Comparison of ENCODE assay signal across 40 cellular contexts in genomic region chr12:17239874-17240273, GRCh38.
"Had no signal": no experiment of that assay in that cellular context is flagged by ENCODE, and none has a peak within 500 bp of the region (broad histone marks: within the 10 kb centered on the region; RNA-seq: fewer than 3 reads in every experiment).

No MANE protein-coding gene starts in this region.

- ATAC-seq: activated naive CD4-positive, alpha-beta T cell treated with anti-CD3 and anti-CD28 coated beads, Interleukin-2, amount 50 U/mL, for 72 hours; activated naive CD8-positive, alpha-beta T cell treated with anti-CD3 and anti-CD28 coated beads, Interleukin-2, amount 50 U/mL, for 24 hours; activated T-cell treated with anti-CD3 and anti-CD28 coated beads, Interleukin-2, amount 50 U/mL, for 4 hours; activated T-cell treated with anti-CD3 and anti-CD28 coated beads, Interleukin-2, amount 50 U/mL, for 72 hours; activated T-helper 17 cell treated with anti-CD3 and anti-CD28 coated beads, Interleukin-2, amount 50 U/mL, for 72 hours; body of pancreas had no signal

- H3K27me3 Mint-ChIP-seq: activated naive CD4-positive, alpha-beta T cell treated with anti-CD3 and anti-CD28 coated beads, Interleukin-2, amount 10 ng/mL, durations not matched to agents 7 days and 5 days; activated naive CD4-positive, alpha-beta T cell treated with anti-CD3 and anti-CD28 coated beads, Interleukin-2, amount 50 U/mL, for 24 hours; activated naive CD8-positive, alpha-beta T cell; activated naive CD8-positive, alpha-beta T cell treated with anti-CD3 and anti-CD28 coated beads for 36 hours; activated naive CD8-positive, alpha-beta T cell treated with anti-CD3 and anti-CD28 coated beads, Interleukin-2, amount 10 ng/mL, durations not matched to agents 7 days and 5 days; activated naive CD8-positive, alpha-beta T cell treated with anti-CD3 and anti-CD28 coated beads, Interleukin-2, amount 50 U/mL, for 24 hours; activated T-cell treated with anti-CD3 and anti-CD28 coated beads, Interleukin-2, amount 50 U/mL, for 24 hours; activated T-helper 17 cell treated with anti-CD3 and anti-CD28 coated beads, Interleukin-2, amount 50 U/mL, for 72 hours; central memory CD8-positive, alpha-beta T cell had no signal

- H3K27me3 ChIP-seq: adrenal gland, ascending aorta, body of pancreas, brain microvascular endothelial cell, breast epithelium, cardiac muscle cell had no signal

- H3K9me3 ChIP-seq: adrenal gland had no signal

- H3K4me3 Mint-ChIP-seq: activated naive CD4-positive, alpha-beta T cell treated with anti-CD3 and anti-CD28 coated beads for 36 hours; activated naive CD4-positive, alpha-beta T cell treated with anti-CD3 and anti-CD28 coated beads, Interleukin-2, amount 10 ng/mL, durations not matched to agents 7 days and 5 days; activated naive CD4-positive, alpha-beta T cell treated with anti-CD3 and anti-CD28 coated beads, Interleukin-2, amount 50 U/mL, for 24 hours; activated naive CD8-positive, alpha-beta T cell; activated naive CD8-positive, alpha-beta T cell treated with anti-CD3 and anti-CD28 coated beads for 36 hours; activated naive CD8-positive, alpha-beta T cell treated with anti-CD3 and anti-CD28 coated beads, Interleukin-2, amount 10 ng/mL, durations not matched to agents 7 days and 5 days; activated naive CD8-positive, alpha-beta T cell treated with anti-CD3 and anti-CD28 coated beads, Interleukin-2, amount 50 U/mL, for 24 hours; activated T-cell treated with anti-CD3 and anti-CD28 coated beads, Interleukin-2, amount 50 U/mL, for 24 hours; activated T-cell treated with anti-CD3 and anti-CD28 coated beads, Interleukin-2, amount 50 U/mL, for 4 hours; activated T-cell treated with anti-CD3 and anti-CD28 coated beads, Interleukin-2, amount 50 U/mL, for 72 hours; activated T-helper 1 cell treated with anti-CD3 and anti-CD28 coated beads, Interleukin-12 subunit alpha, Interleukin-12 subunit beta, Interleukin-2, Interleukin-4 antibody, amounts not matched to agents 30 ng/mL and 10 ng/mL and 1 ng/mL, durations not matched to agents 14 hours and 24 hours and 36 hours; activated T-helper 17 cell treated with anti-CD3 and anti-CD28 coated beads, Interleukin-2, amount 50 U/mL, for 72 hours; brain; central memory CD8-positive, alpha-beta T cell had no signal

- H3K36me3 Mint-ChIP-seq: activated naive CD4-positive, alpha-beta T cell treated with anti-CD3 and anti-CD28 coated beads, Interleukin-2, amount 10 ng/mL, durations not matched to agents 7 days and 5 days; activated naive CD4-positive, alpha-beta T cell treated with anti-CD3 and anti-CD28 coated beads, Interleukin-2, amount 50 U/mL, for 24 hours; activated naive CD4-positive, alpha-beta T cell treated with anti-CD3 and anti-CD28 coated beads, Interleukin-2, amount 50 U/mL, for 72 hours; activated naive CD8-positive, alpha-beta T cell; activated naive CD8-positive, alpha-beta T cell treated with anti-CD3 and anti-CD28 coated beads for 36 hours; activated naive CD8-positive, alpha-beta T cell treated with anti-CD3 and anti-CD28 coated beads, Interleukin-2, amount 10 ng/mL, durations not matched to agents 7 days and 5 days; brain had no signal

- FAIRE-seq: astrocyte, bronchial epithelial cell had no signal

- H3K27ac ChIP-seq: adrenal gland, ascending aorta, body of pancreas, brain microvascular endothelial cell, breast epithelium, cardiac muscle cell had no signal

- H3K4me1 Mint-ChIP-seq: activated naive CD4-positive, alpha-beta T cell treated with anti-CD3 and anti-CD28 coated beads, Interleukin-2, amount 10 ng/mL, durations not matched to agents 7 days and 5 days; activated naive CD4-positive, alpha-beta T cell treated with anti-CD3 and anti-CD28 coated beads, Interleukin-2, amount 50 U/mL, for 24 hours; activated naive CD8-positive, alpha-beta T cell treated with anti-CD3 and anti-CD28 coated beads for 36 hours; activated naive CD8-positive, alpha-beta T cell treated with anti-CD3 and anti-CD28 coated beads, Interleukin-2, amount 10 ng/mL, durations not matched to agents 7 days and 5 days; activated naive CD8-positive, alpha-beta T cell treated with anti-CD3 and anti-CD28 coated beads, Interleukin-2, amount 50 U/mL, for 24 hours; activated T-helper 17 cell treated with anti-CD3 and anti-CD28 coated beads, Interleukin-2, amount 50 U/mL, for 72 hours; brain; central memory CD8-positive, alpha-beta T cell had no signal

- H3K4me1 ChIP-seq: adrenal gland, ascending aorta, body of pancreas, breast epithelium had no signal

- DNase-seq: activated effector memory CD4-positive, alpha-beta T cell treated with anti-CD3 and anti-CD28 coated beads, Interleukin-2, amount 50 U/mL, for 16 hours; activated effector memory CD4-positive, alpha-beta T cell treated with Interleukin-2 at 50 U/mL for 16 hours; activated gamma-delta T cell; activated gamma-delta T cell treated with Interleukin-2 at 50 U/mL for 16 hours; activated naive CD4-positive, alpha-beta T cell; activated naive CD4-positive, alpha-beta T cell treated with anti-CD3 and anti-CD28 coated beads for 36 hours; activated naive CD4-positive, alpha-beta T cell treated with anti-CD3 and anti-CD28 coated beads, Interleukin-2, amount 10 ng/mL, durations not matched to agents 7 days and 5 days; activated naive CD4-positive, alpha-beta T cell treated with anti-CD3 and anti-CD28 coated beads, Interleukin-2, amount 50 U/mL, for 16 hours; activated naive CD4-positive, alpha-beta T cell treated with Interleukin-2 at 50 U/mL for 16 hours; activated naive CD8-positive, alpha-beta T cell treated with anti-CD3 and anti-CD28 coated beads for 36 hours; activated naive CD8-positive, alpha-beta T cell treated with anti-CD3 and anti-CD28 coated beads, Interleukin-2, amount 10 ng/mL, durations not matched to agents 7 days and 5 days; activated naive CD8-positive, alpha-beta T cell treated with anti-CD3 and anti-CD28 coated beads, Interleukin-2, amount 50 U/mL, for 24 hours; activated T-cell treated with anti-CD3 and anti-CD28 coated beads, Interleukin-2, amount 50 U/mL, for 1 hour; activated T-cell treated with anti-CD3 and anti-CD28 coated beads, Interleukin-2, amount 50 U/mL, for 24 hours; activated T-cell treated with anti-CD3 and anti-CD28 coated beads, Interleukin-2, amount 50 U/mL, for 4 hours; activated T-cell treated with anti-CD3 and anti-CD28 coated beads, Interleukin-2, amount 50 U/mL, for 48 hours; activated T-cell treated with anti-CD3 and anti-CD28 coated beads, Interleukin-2, amount 50 U/mL, for 72 hours; adrenal gland; amniotic stem cell; amygdala; anterior cingulate cortex; aorta; body of pancreas; brain microvascular endothelial cell; caudate nucleus; central memory CD4-positive, alpha-beta T cell; cerebellar nuclear complex had no signal

- H3K27ac Mint-ChIP-seq: activated naive CD4-positive, alpha-beta T cell treated with anti-CD3 and anti-CD28 coated beads for 36 hours; activated naive CD4-positive, alpha-beta T cell treated with anti-CD3 and anti-CD28 coated beads, Interleukin-2, amount 10 ng/mL, durations not matched to agents 7 days and 5 days; activated naive CD4-positive, alpha-beta T cell treated with anti-CD3 and anti-CD28 coated beads, Interleukin-2, amount 50 U/mL, for 24 hours; activated naive CD4-positive, alpha-beta T cell treated with anti-CD3 and anti-CD28 coated beads, Interleukin-2, amount 50 U/mL, for 72 hours; activated naive CD8-positive, alpha-beta T cell; activated naive CD8-positive, alpha-beta T cell treated with anti-CD3 and anti-CD28 coated beads for 36 hours; activated naive CD8-positive, alpha-beta T cell treated with anti-CD3 and anti-CD28 coated beads, Interleukin-2, amount 10 ng/mL, durations not matched to agents 7 days and 5 days; activated naive CD8-positive, alpha-beta T cell treated with anti-CD3 and anti-CD28 coated beads, Interleukin-2, amount 50 U/mL, for 24 hours; activated T-cell treated with anti-CD3 and anti-CD28 coated beads, Interleukin-2, amount 50 U/mL, for 24 hours; activated T-cell treated with anti-CD3 and anti-CD28 coated beads, Interleukin-2, amount 50 U/mL, for 72 hours; activated T-helper 1 cell treated with anti-CD3 and anti-CD28 coated beads, Interleukin-12 subunit alpha, Interleukin-12 subunit beta, Interleukin-2, Interleukin-4 antibody, amounts not matched to agents 30 ng/mL and 10 ng/mL and 1 ng/mL, durations not matched to agents 14 hours and 24 hours and 36 hours; activated T-helper 17 cell treated with anti-CD3 and anti-CD28 coated beads, Interleukin-2, amount 50 U/mL, for 72 hours; activated T-helper 2 cell treated with anti-CD3 and anti-CD28 coated beads, Interferon-gamma antibody, Interleukin-2, Interleukin-4, amounts not matched to agents 10 μg/mL and 5 μg/mL and 100 μg/mL, durations not matched to agents 14 hours and 24 hours and 36 hours; brain had no signal

- H3K36me3 ChIP-seq: adrenal gland, ascending aorta, brain microvascular endothelial cell, breast epithelium, cardiac muscle cell had no signal

- H3K4me3 ChIP-seq: adrenal gland, ascending aorta, body of pancreas, breast epithelium, cardiac muscle cell had no signal
